Comparison of ENCODE assay signal across 20 cellular contexts in genomic region chr7:44321796-44322195, GRCh38.
"Had no signal": no experiment of that assay in that cellular context is flagged by ENCODE, and none has a peak within 500 bp of the region (broad histone marks: within the 10 kb centered on the region; RNA-seq: fewer than 3 reads in every experiment).

No MANE protein-coding gene starts in this region.

- H3K9me3 ChIP-seq: stomach had no signal

- H3K27ac ChIP-seq: brain microvascular endothelial cell, hepatocyte, WERI-Rb-1 had no signal

- H3K9me3 Mint-ChIP-seq: activated naive CD8-positive, alpha-beta T cell treated with anti-CD3 and anti-CD28 coated beads, Interleukin-2, amount 50 U/mL, for 24 hours; activated T-helper 1 cell treated with anti-CD3 and anti-CD28 coated beads, Interleukin-12 subunit alpha, Interleukin-12 subunit beta, Interleukin-2, Interleukin-4 antibody, amounts not matched to agents 30 ng/mL and 10 ng/mL and 1 ng/mL, durations not matched to agents 14 hours and 24 hours and 36 hours; nephron; stimulated activated effector memory CD8-positive, alpha-beta T cell treated with anti-CD3 and anti-CD28 coated beads, Interleukin-12 subunit alpha, Interleukin-12 subunit beta, amount 100 ng/mL, for 72 hours had no signal

- H3K4me3 Mint-ChIP-seq: activated naive CD8-positive, alpha-beta T cell treated with anti-CD3 and anti-CD28 coated beads, Interleukin-2, amount 50 U/mL, for 24 hours; activated T-helper 1 cell treated with anti-CD3 and anti-CD28 coated beads, Interleukin-12 subunit alpha, Interleukin-12 subunit beta, Interleukin-2, Interleukin-4 antibody, amounts not matched to agents 30 ng/mL and 10 ng/mL and 1 ng/mL, durations not matched to agents 14 hours and 24 hours and 36 hours; stimulated activated effector memory CD8-positive, alpha-beta T cell treated with anti-CD3 and anti-CD28 coated beads, Interleukin-12 subunit alpha, Interleukin-12 subunit beta, amount 100 ng/mL, for 72 hours had no signal

- H3K27ac Mint-ChIP-seq: activated naive CD8-positive, alpha-beta T cell treated with anti-CD3 and anti-CD28 coated beads, Interleukin-2, amount 50 U/mL, for 24 hours; activated T-helper 1 cell treated with anti-CD3 and anti-CD28 coated beads, Interleukin-12 subunit alpha, Interleukin-12 subunit beta, Interleukin-2, Interleukin-4 antibody, amounts not matched to agents 30 ng/mL and 10 ng/mL and 1 ng/mL, durations not matched to agents 14 hours and 24 hours and 36 hours; nephron; stimulated activated effector memory CD8-positive, alpha-beta T cell treated with anti-CD3 and anti-CD28 coated beads, Interleukin-12 subunit alpha, Interleukin-12 subunit beta, amount 100 ng/mL, for 72 hours had no signal

- ATAC-seq: activated naive CD8-positive, alpha-beta T cell treated with anti-CD3 and anti-CD28 coated beads, Interleukin-2, amount 50 U/mL, for 24 hours; esophagus mucosa; stimulated activated effector memory CD8-positive, alpha-beta T cell treated with anti-CD3 and anti-CD28 coated beads, Interleukin-12 subunit alpha, Interleukin-12 subunit beta, amount 100 ng/mL, for 72 hours had no signal

- DNase-seq: activated CD4-positive, alpha-beta T cell treated with anti-CD3 and anti-CD28 coated beads, Interleukin-2, amount 50 U/mL, for 4 hours; activated naive CD4-positive, alpha-beta T cell treated with Interleukin-2 at 50 U/mL for 16 hours; activated naive CD8-positive, alpha-beta T cell treated with anti-CD3 and anti-CD28 coated beads, Interleukin-2, amount 50 U/mL, for 24 hours; brain microvascular endothelial cell; effector CD4-positive, alpha-beta T cell; left cardiac atrium; midbrain; occipital lobe; stimulated activated CD4-positive, alpha-beta T cell treated with anti-CD3 and anti-CD28 coated beads, Interleukin-4, amount 100 ng/mL, for 24 hours; stomach; SW 1271; T-helper 2 cell; trophoblast cell; WERI-Rb-1 had no signal

- H3K36me3 Mint-ChIP-seq: stimulated activated effector memory CD8-positive, alpha-beta T cell treated with anti-CD3 and anti-CD28 coated beads, Interleukin-12 subunit alpha, Interleukin-12 subunit beta, amount 100 ng/mL, for 72 hours had no signal

- H3K4me3 ChIP-seq: hepatocyte, lung, stomach had no signal

- H3K36me3 ChIP-seq: brain microvascular endothelial cell, stomach, WERI-Rb-1 had no signal
